ENCODE assay signal across 17 cellular contexts in genomic region chr11:98183034-98183433, GRCh38.
"Had no signal": no experiment of that assay in that cellular context is flagged by ENCODE, and none has a peak within 500 bp of the region (broad histone marks: within the 10 kb centered on the region; RNA-seq: fewer than 3 reads in every experiment).

No MANE protein-coding gene starts in this region.

- H3K4me3 ChIP-seq: body of pancreas, cardiac muscle cell, thoracic aorta, upper lobe of left lung had no signal

- H3K27me3 ChIP-seq: body of pancreas, cardiac muscle cell, upper lobe of left lung had no signal

- H3K36me3 ChIP-seq: cardiac muscle cell, thoracic aorta, upper lobe of left lung had no signal

- H3K9me3 ChIP-seq: body of pancreas, thoracic aorta had no signal

- ATAC-seq: activated CD8-positive, alpha-beta T cell treated with anti-CD3 and anti-CD28 coated beads, Interleukin-2, amount 10 ng/mL, durations not matched to agents 7 days and 5 days; body of pancreas; left colon; sciatic nerve had no signal

- DNase-seq: activated CD4-positive, alpha-beta T cell treated with anti-CD3 and anti-CD28 coated beads for 1 hour; activated CD4-positive, alpha-beta T cell treated with anti-CD3 and anti-CD28 coated beads, Interleukin-2, amount 50 U/mL, for 1 hour; activated CD8-positive, alpha-beta T cell treated with anti-CD3 and anti-CD28 coated beads, Interleukin-2, amount 10 ng/mL, durations not matched to agents 7 days and 5 days; activated gamma-delta T cell; anterior cingulate cortex; body of pancreas; cortex of kidney; left colon; posterior cingulate gyrus; small intestine; stimulated activated CD4-positive, alpha-beta T cell treated with anti-CD3 and anti-CD28 coated beads, Interleukin-15, amount 100 ng/mL, for 24 hours; stimulated activated CD8-positive, alpha-beta memory T cell treated with anti-CD3 and anti-CD28 coated beads, Interleukin-4, amount 100 ng/mL, for 48 hours; stimulated activated naive CD4-positive, alpha-beta T cell; upper lobe of left lung had no signal

- H3K4me1 ChIP-seq: body of pancreas, upper lobe of left lung had no signal

- H3K27ac ChIP-seq: body of pancreas, cardiac muscle cell, thoracic aorta, upper lobe of left lung had no signal
